In the genomic region with DNA sequence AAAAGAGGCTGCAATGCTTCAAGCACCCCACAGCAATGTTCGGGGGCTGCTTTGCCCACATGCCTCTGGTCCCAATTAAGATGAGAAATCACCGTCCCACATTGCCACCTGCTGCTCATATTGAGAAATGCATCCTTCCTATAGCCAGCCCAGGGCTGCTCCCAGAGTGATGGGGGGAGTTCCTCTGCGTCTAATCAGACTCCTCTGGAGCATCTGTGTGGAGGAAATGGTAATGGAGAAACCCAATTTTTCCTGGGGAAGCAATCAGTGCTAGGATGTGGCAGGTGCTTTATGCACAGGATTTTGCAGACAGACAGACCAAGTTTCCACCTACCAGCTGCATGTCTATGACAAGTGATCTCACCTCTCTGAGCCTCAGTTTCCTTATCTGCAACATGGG, we compare ENCODE assay signal across 1 cellular context.
TF ChIP-seq lines count a peak whose summit lies in the region.

No MANE protein-coding gene starts in this region.

TF ChIP-seq in IMR-90, 13 proteins besides CTCF, POLR2A, EP300 and RAD21 (continued from another document):
- no peak for TF ChIP-seq RCOR1 (IDR thresholded peaks at IDR 0.05; ENCODE audit: insufficient replicate concordance, low read length)
TF ChIP-seq in IMR-90: peak in this region for 1.
